21 cellular contexts compared by ENCODE assay signal in genomic region chr5:82246960-82247574, GRCh38. TPM values are rescaled to one million over a fixed set of nuclear protein-coding genes. Genes with fewer than 3 reads are reported as not detected.
DNase-seq lines count a peak whose midpoint lies in the region; ATAC-seq, FAIRE-seq and TF ChIP-seq lines count a peak whose summit lies in the region.
"Had no signal": no experiment of that assay in that cellular context is flagged by ENCODE, and none has a peak within 500 bp of the region (broad histone marks: within the 10 kb centered on the region; RNA-seq: fewer than 3 reads in every experiment).

No MANE protein-coding gene starts in this region.

- TF ChIP-seq CTCF in HEK293 (tag by site-specific recombination; IDR thresholded peaks at IDR 0.05) (no peak), OCI-LY7 (conservative IDR thresholded peaks at IDR 0.05; ENCODE audit: low read length) (no peak)

- intact Hi-C loops in OCI-LY7 (cut with micrococcal nuclease; ENCODE audit: unreplicated experiment) (no loop called here), left cardiac atrium (cut with DNase I) (no loop called here)

- H3K4me1 ChIP-seq in HEK293 (ENCODE audit: control insufficient read depth, insufficient read depth, low read length) (no peaks in the 10 kb centered on the region), OCI-LY7 (ENCODE audit: insufficient read depth, low read length, poor library complexity, severe bottlenecking) (no peaks in the 10 kb centered on the region)
- H3K4me1 ChIP-seq: A549, Caco-2 had no signal

- FAIRE-seq in A204.1 (lab: Jason Lieb, UNC) = peak; percentile 29
- peak; percentile 33 for FAIRE-seq in colon (lab: Jason Lieb, UNC)
- FAIRE-seq: A549, GM12878, HepG2 had no signal

- H3K9me3 ChIP-seq in HEK293 (ENCODE audit: control insufficient read depth, insufficient read depth, low read depth, low read length) (no peaks in the 10 kb centered on the region; the same call in 1 of the 2 replicates), OCI-LY7 (ENCODE audit: low read length) (peaks cover 13% of the 10 kb centered on the region; the same call in 1 of the 2 replicates)
- H3K9me3 ChIP-seq: Caco-2 had no signal

- H3K27ac ChIP-seq in HEK293 (ENCODE audit: extremely low read depth, low read depth, low read length) (no peak overlapping the region), OCI-LY7 (ENCODE audit: low read depth, low read length, poor library complexity, severe bottlenecking) (no peak overlapping the region)
- H3K27ac ChIP-seq: A549, C4-2B had no signal

- H3K9me2 ChIP-seq in OCI-LY7 (ENCODE audit: insufficient read depth, low read length) = no peaks in the 10 kb centered on the region

- no peaks in the 10 kb centered on the region for H3K4me1 Mint-ChIP-seq in effector memory CD8-positive, alpha-beta T cell (ENCODE audit: low read depth in 2 of 2)
- H3K4me1 Mint-ChIP-seq: IgD-negative memory B cell had no signal

- DNase-seq in OCI-LY7 (ENCODE audit: low spot score) (peak; percentile 14), left cardiac atrium (no peak), SIG-M5 treated with dmso at 0.1 percent for 504 hours (lab: John Stamatoyannopoulos, UW; ENCODE audit: unreplicated experiment) (no peak)
- no peak for DNase-seq in effector memory CD8-positive, alpha-beta T cell
- DNase-seq: AML-193; Caco-2; CD4-positive, alpha-beta T cell; DMS53; DND-41; EL; GOT3; H7 had no signal

- H3K36me3 ChIP-seq in HEK293 (ENCODE audit: control insufficient read depth in 2 of 2, insufficient read depth in 1 of 2, low read length in 2 of 2) = no peaks in the 10 kb centered on the region
- H3K36me3 ChIP-seq in OCI-LY7 (ENCODE audit: insufficient read depth, low read length) = no peaks in the 10 kb centered on the region

- H3K27me3 Mint-ChIP-seq in effector memory CD8-positive, alpha-beta T cell = no peaks in the 10 kb centered on the region
- H3K27me3 Mint-ChIP-seq: CD4-positive, alpha-beta T cell; IgD-negative memory B cell had no signal

- CTCF ChIA-PET in HEK293 (lab: Yijun Ruan, JAX) (interaction anchor here (0.8 to 1.1 kb wide), 2 partner anchors 13 to 45 kb away, joined by 3 to 4 read pairs; no protein-coding TSS in a partner anchor), OCI-LY7 (lab: Charles Lee; ENCODE audit: unreplicated experiment) (no interaction called here)

- POLR2A ChIA-PET in HEK293 (lab: Yijun Ruan, JAX) (no interaction called here), OCI-LY7 (lab: Charles Lee) (interaction anchor here (0.8 to 1.6 kb wide), 3 partner anchors 10 to 21 kb away, joined by 3 to 9 read pairs (median 4); no protein-coding TSS in a partner anchor)

- no peak overlapping the region for H3K4me2 ChIP-seq in OCI-LY7 (ENCODE audit: low read length)
- H3K4me2 ChIP-seq: A549 had no signal

- H3K4me3 Mint-ChIP-seq in effector memory CD8-positive, alpha-beta T cell = no peak overlapping the region
- H3K4me3 Mint-ChIP-seq: CD4-positive, alpha-beta T cell had no signal

- no peaks in the 10 kb centered on the region for H3K36me3 Mint-ChIP-seq in effector memory CD8-positive, alpha-beta T cell (ENCODE audit: insufficient read depth)

- H4K20me1 ChIP-seq in OCI-LY7 (ENCODE audit: insufficient read depth, low read length) = no peaks in the 10 kb centered on the region

- H3K4me3 ChIP-seq in HEK293 (ENCODE audit: low read depth, low read length) (no peak overlapping the region), OCI-LY7 (ENCODE audit: low read depth, low read length, poor library complexity, severe bottlenecking) (no peak overlapping the region)
- H3K4me3 ChIP-seq: A549, GM12878 had no signal

- ATAC-seq in left cardiac atrium = no peak
- ATAC-seq in effector memory CD8-positive, alpha-beta T cell (replicated peaks) = no peak
- ATAC-seq: A549, GM12878, HCT116, HepG2 had no signal

- BruUV-seq in OCI-LY7 (replicated peaks; lab: Mats Ljungman, UMichigan) = no TSS peak

- H2AFZ ChIP-seq in OCI-LY7 (ENCODE audit: low read length) = no peak overlapping the region

- no peaks in the 10 kb centered on the region for H3K79me2 ChIP-seq in OCI-LY7 (ENCODE audit: insufficient read depth, low read depth, low read length)

- peaks cover 4 to 11% of the 10 kb centered on the region in 2 donors for H3K9me3 Mint-ChIP-seq in effector memory CD8-positive, alpha-beta T cell

- H3K27ac Mint-ChIP-seq in effector memory CD8-positive, alpha-beta T cell = no peak overlapping the region
- H3K27ac Mint-ChIP-seq: CD4-positive, alpha-beta T cell; IgD-negative memory B cell had no signal

TF ChIP-seq in HEK293, 187 proteins besides CTCF, POLR2A, EP300 and RAD21:
- TF ChIP-seq ZNF558 (tag by site-specific recombination; IDR thresholded peaks at IDR 0.05) (peak; percentile 99), SETDB1 (IDR thresholded peaks at IDR 0.05; ENCODE audit: insufficient read length, low read length) (peak; percentile 25), KLF8 (tag by site-specific recombination; IDR thresholded peaks at IDR 0.05) (no peak)
TF ChIP-seq in HEK293: peak in this region for 2.

RNA-seq across cellular contexts. Expression of gene RPS23, which starts 31.1 kb away (rescaled TPM):
- 3,790 and 5,581 TPM in 2 replicates for total RNA-seq in OCI-LY7 (2014; rRNA removed; shearing (Covaris generic))
- 2,928 and 2,952 TPM in 2 replicates for total RNA-seq in OCI-LY7 (2022)
- 1,000 to 10,000 TPM; 1,197 to 1,309 TPM for total RNA-seq in left cardiac atrium
